In genomic region chr14:101823511-101824120, GRCh38 we compare ENCODE assay signal across 8 cellular contexts.
A peak's percentile ranks its signal among the peaks of the same experiment; 100 is the strongest.
DNase-seq lines count a peak whose midpoint lies in the region; ATAC-seq and TF ChIP-seq lines count a peak whose summit lies in the region.

No MANE protein-coding gene starts in this region.

- intact Hi-C loops in thyroid gland (cut with DNase I): no loop called here

- H3K27ac Mint-ChIP-seq in naive B cell: peak overlapping the region; percentile 100

- H3K9me3 ChIP-seq in OCI-LY1 (ENCODE audit: low read length): peaks cover 3% of the 10 kb centered on the region; the same call in 1 of the 2 replicates
- H3K9me3 ChIP-seq in adipocyte (ENCODE audit: control insufficient read depth, low read length): no peaks in the 10 kb centered on the region
- H3K9me3 ChIP-seq in thyroid gland: no peaks in the 10 kb centered on the region

- ATAC-seq in GM21390 (IDR thresholded peaks at IDR 0.05; ENCODE audit: unreplicated experiment) (peak; percentile 63), naive B cell (ENCODE audit: low read depth in 2 of 2) (peak in 1 of 2 donors; percentile 19)

- H3K27ac ChIP-seq in ACC112 (ENCODE audit: low read depth, low read length): peak overlapping the region; percentile 78
- H3K27ac ChIP-seq in OCI-LY1 (ENCODE audit: low read depth, low read length, poor library complexity, severe bottlenecking): peak overlapping the region; percentile 98
- H3K27ac ChIP-seq in thyroid gland: peak overlapping the region in 2 of 3 donors; percentile 61 to 76

- H3K27me3 Mint-ChIP-seq in naive B cell: no peaks in the 10 kb centered on the region

- peak overlapping the region; percentile 78 for H3K4me2 ChIP-seq in OCI-LY1 (ENCODE audit: low read length)

- H3K79me2 ChIP-seq in ACC112 (ENCODE audit: control insufficient read depth, insufficient read depth, low read length, unreplicated experiment): peaks cover 87% of the 10 kb centered on the region
- H3K79me2 ChIP-seq in OCI-LY1 (ENCODE audit: insufficient read depth, low read length): peaks cover 82% of the 10 kb centered on the region

- no peaks in the 10 kb centered on the region for H3K9me2 ChIP-seq in OCI-LY1 (ENCODE audit: low read depth, low read length)

- H3K4me3 Mint-ChIP-seq in naive B cell: peak overlapping the region; percentile 74 to 93 (median 88)

- peaks cover 16% of the 10 kb centered on the region for H3K36me3 ChIP-seq in ACC112 (ENCODE audit: insufficient read depth, low read length)
- peaks cover 26% of the 10 kb centered on the region for H3K36me3 ChIP-seq in OCI-LY1 (ENCODE audit: insufficient read depth, low read length)
- peaks cover 9% of the 10 kb centered on the region for H3K36me3 ChIP-seq in adipocyte (ENCODE audit: control insufficient read depth, insufficient read depth, low read length, severe bottlenecking)
- H3K36me3 ChIP-seq in thyroid gland: no peaks in the 10 kb centered on the region

- H3F3A ChIP-seq in OCI-LY1 (ENCODE audit: insufficient read depth, low read length): peaks cover 6% of the 10 kb centered on the region; the same call in 1 of the 2 replicates

- peak overlapping the region; percentile 73 for H3K9ac ChIP-seq in OCI-LY1 (ENCODE audit: low read length)
- peak overlapping the region; percentile 45 for H3K9ac ChIP-seq in adipocyte (ENCODE audit: low read length)

- peak in 1 of 2 donors; percentile 7 for TF ChIP-seq POLR2A in thyroid gland (IDR thresholded peaks at IDR 0.05)

- no peaks in the 10 kb centered on the region for H4K20me1 ChIP-seq in OCI-LY1 (ENCODE audit: insufficient read depth, low read length)

- DNase-seq in adipocyte (ENCODE audit: low read depth) (no peak), naive B cell (no peak), thyroid gland (no peak), glomerular visceral epithelial cell (ENCODE audit: extremely low spot score) (no peak), GDM1 (lab: John Stamatoyannopoulos, UW) (no peak)

- H3K4me1 ChIP-seq in ACC112 (ENCODE audit: control insufficient read depth, insufficient read depth, low read length, unreplicated experiment) (peaks cover 37% of the 10 kb centered on the region), OCI-LY1 (ENCODE audit: insufficient read depth, low read length, severe bottlenecking) (peaks cover 86% of the 10 kb centered on the region), adipocyte (ENCODE audit: control insufficient read depth, insufficient read depth, low read length) (peaks cover 41% of the 10 kb centered on the region), thyroid gland (peaks cover 5 to 37% of the 10 kb centered on the region in 2 donors)

- peaks cover 0 to 5% of the 10 kb centered on the region in 2 donors for H3K36me3 Mint-ChIP-seq in naive B cell

- H3K27me3 ChIP-seq in ACC112 (ENCODE audit: insufficient read depth, low read length): no peaks in the 10 kb centered on the region
- H3K27me3 ChIP-seq in OCI-LY1 (ENCODE audit: insufficient read depth, low read length): no peaks in the 10 kb centered on the region
- H3K27me3 ChIP-seq in adipocyte (replicated peaks; ENCODE audit: control insufficient read depth, insufficient read depth, low read length): no peaks in the 10 kb centered on the region
- H3K27me3 ChIP-seq in thyroid gland: no peaks in the 10 kb centered on the region

- H3K4me1 Mint-ChIP-seq in naive B cell: peaks cover 53 to 81% (median 77%) of the 10 kb centered on the region in 3 donors

- H2AFZ ChIP-seq in ACC112 (ENCODE audit: low read length, unreplicated experiment) (no peak overlapping the region), OCI-LY1 (ENCODE audit: low read length) (no peak overlapping the region)

- H3K9me3 Mint-ChIP-seq in naive B cell: no peaks in the 10 kb centered on the region

- no peak for TF ChIP-seq CTCF in OCI-LY1 (IDR thresholded peaks at IDR 0.05; ENCODE audit: low read length)
- TF ChIP-seq CTCF in thyroid gland (IDR thresholded peaks at IDR 0.05): no peak

- peak overlapping the region; percentile 66 for H3K4me3 ChIP-seq in ACC112 (ENCODE audit: low read depth, low read length)
- H3K4me3 ChIP-seq in OCI-LY1 (ENCODE audit: low read depth, low read length, poor library complexity, severe bottlenecking): peak overlapping the region; percentile 59
- peak overlapping the region; percentile 63 for H3K4me3 ChIP-seq in adipocyte (ENCODE audit: low read length)
- H3K4me3 ChIP-seq in thyroid gland (replicated peaks in 1 of 3): no peak overlapping the region

- 82 to 83% methylated on average over 12 of the region's 12 CpGs for WGBS in thyroid gland, 2 donors

Comparison
In these comparisons a context has a peak if more than half of its experiments do, and no peak if none do; other contexts are left out.
1. H3K4me3 ChIP-seq: peak in ACC112 (single experiment), OCI-LY1 (single experiment) and adipocyte (single experiment); none in thyroid gland (0 of 3).
2. Peak in every context shown above with its lines, with median percentiles within 50 percentile points of each other: H3K27ac ChIP-seq.